ENCODE assay signal across 25 cellular contexts in genomic region chr12:9361879-9362326, GRCh38.
DNase-seq lines count a peak whose midpoint lies in the region; ATAC-seq and FAIRE-seq lines count a peak whose summit lies in the region.
"Had no signal": no experiment of that assay in that cellular context is flagged by ENCODE, and none has a peak within 500 bp of the region (broad histone marks: within the 10 kb centered on the region; RNA-seq: fewer than 3 reads in every experiment).

No MANE protein-coding gene starts in this region.

- H3K4me1 Mint-ChIP-seq in T-helper 17 cell, result peaks cover 36% of the 10 kb centered on the region
- H3K4me1 Mint-ChIP-seq in stimulated activated memory B cell treated with anti-CD40 and anti-IgM and Interleukin-4, amounts not matched to agents 10 μg/mL and 1 μg/mL and 100 μg/mL, for 72 hours, result peaks cover 48% of the 10 kb centered on the region

- peaks cover 0 to 5% of the 10 kb centered on the region in 2 donors for H3K4me1 ChIP-seq in small intestine (ENCODE audit: control insufficient read depth in 2 of 2, insufficient read depth in 1 of 2, low read depth in 1 of 2, low read length in 1 of 2)
- H3K4me1 ChIP-seq: SJCRH30 had no signal

- no peak overlapping the region for H3K4me3 Mint-ChIP-seq in T-helper 17 cell
- H3K4me3 Mint-ChIP-seq in stimulated activated memory B cell treated with anti-CD40 and anti-IgM and Interleukin-4, amounts not matched to agents 10 μg/mL and 1 μg/mL and 100 μg/mL, for 72 hours, result peak overlapping the region; percentile 30
- H3K4me3 Mint-ChIP-seq: activated T-helper 1 cell treated with anti-CD3 and anti-CD28 coated beads, Interleukin-12 subunit alpha, Interleukin-12 subunit beta, Interleukin-2, Interleukin-4 antibody, amounts not matched to agents 30 ng/mL and 10 ng/mL and 1 ng/mL, durations not matched to agents 14 hours and 24 hours and 36 hours; T-helper 1 cell treated with Interleukin-12 subunit alpha and Interleukin-12 subunit beta and Interleukin-4 antibody, amounts not matched to agents 30 μg/mL and 1 μg/mL, for 36 hours had no signal

- peak; percentile 25 to 29 for DNase-seq in activated T-cell treated with anti-CD3 and anti-CD28 coated beads, Interleukin-2, amount 50 U/mL, for 48 hours
- no peak for DNase-seq in activated T-cell treated with anti-CD3 and anti-CD28 coated beads, Interleukin-2, amount 50 U/mL, for 1 hour
- DNase-seq in GM19238 (ENCODE audit: insufficient read length, low spot score) (peak; percentile 22), T-helper 17 cell (no peak), small intestine (no peak), HK-2 (ENCODE audit: unreplicated experiment) (no peak), occipital lobe (lab: John Stamatoyannopoulos, UW) (no peak)
- DNase-seq: aorta; dermis blood vessel endothelial cell; KBM-7; mesendoderm; NCI-H1436 treated with DMSO at 0.1 percent for 48 hours; NCI-H510A treated with DMSO at 0.1 percent for 48 hours; NK-92 treated with Interleukin-12 subunit alpha and Interleukin-12 subunit beta, amount 100 ng/mL, for 24 hours; SJCRH30; stomach; trophoblast cell had no signal

- no peaks in the 10 kb centered on the region for H3K27me3 ChIP-seq in small intestine (ENCODE audit: control insufficient read depth in 2 of 2, insufficient read depth in 2 of 2, low read length in 2 of 2)
- H3K27me3 ChIP-seq: BLaER1, SJCRH30, stomach had no signal

- no peak overlapping the region for H3K4me3 ChIP-seq in small intestine (ENCODE audit: low read depth in 1 of 2, low read length in 2 of 2)
- H3K4me3 ChIP-seq: BLaER1, SJCRH30, stomach had no signal

- 60 to 77% (median 72%) methylated on average over 12 of the region's 12 CpGs for WGBS in small intestine, 3 donors

- ATAC-seq in T-helper 17 cell, result no peak
- no peak for ATAC-seq in stimulated activated memory B cell treated with anti-CD40 and anti-IgM and Interleukin-4, amounts not matched to agents 10 μg/mL and 1 μg/mL and 100 μg/mL, for 72 hours
- ATAC-seq: activated naive CD4-positive, alpha-beta T cell treated with anti-CD3 and anti-CD28 coated beads, Interleukin-2, amount 50 U/mL, for 72 hours; Panc1 had no signal

- H3K9me3 ChIP-seq in T-helper 17 cell (ENCODE audit: control insufficient read depth, low read length, poor library complexity, severe bottlenecking) (no peaks in the 10 kb centered on the region), small intestine (ENCODE audit: control insufficient read depth, low read depth) (no peaks in the 10 kb centered on the region)
- H3K9me3 ChIP-seq: BLaER1, SJCRH30, stomach had no signal

- peaks cover 27% of the 10 kb centered on the region for H3K27me3 Mint-ChIP-seq in T-helper 17 cell
- peaks cover 9% of the 10 kb centered on the region for H3K27me3 Mint-ChIP-seq in stimulated activated memory B cell treated with anti-CD40 and anti-IgM and Interleukin-4, amounts not matched to agents 10 μg/mL and 1 μg/mL and 100 μg/mL, for 72 hours

- H3K36me3 ChIP-seq in small intestine (ENCODE audit: control insufficient read depth in 2 of 2, insufficient read depth in 2 of 2, low read length in 2 of 2), result no peaks in the 10 kb centered on the region
- H3K36me3 ChIP-seq: BLaER1, SJCRH30, stomach had no signal

- no peak for FAIRE-seq in small intestine (lab: Jason Lieb, UNC)
- FAIRE-seq: D721Med, H54 had no signal

- H3K9me3 Mint-ChIP-seq in stimulated activated memory B cell treated with anti-CD40 and anti-IgM and Interleukin-4, amounts not matched to agents 10 μg/mL and 1 μg/mL and 100 μg/mL, for 72 hours, result no peaks in the 10 kb centered on the region
- H3K9me3 Mint-ChIP-seq: activated naive CD4-positive, alpha-beta T cell treated with anti-CD3 and anti-CD28 coated beads, Interleukin-2, amount 50 U/mL, for 72 hours had no signal

- no peaks in the 10 kb centered on the region for H3K36me3 Mint-ChIP-seq in T-helper 17 cell (ENCODE audit: low read depth)
- H3K36me3 Mint-ChIP-seq in stimulated activated memory B cell treated with anti-CD40 and anti-IgM and Interleukin-4, amounts not matched to agents 10 μg/mL and 1 μg/mL and 100 μg/mL, for 72 hours, result no peaks in the 10 kb centered on the region

- H3K27ac Mint-ChIP-seq in T-helper 17 cell, result peak overlapping the region; percentile 77
- peak overlapping the region; percentile 66 for H3K27ac Mint-ChIP-seq in stimulated activated memory B cell treated with anti-CD40 and anti-IgM and Interleukin-4, amounts not matched to agents 10 μg/mL and 1 μg/mL and 100 μg/mL, for 72 hours
- H3K27ac Mint-ChIP-seq: activated naive CD4-positive, alpha-beta T cell treated with anti-CD3 and anti-CD28 coated beads, Interleukin-2, amount 50 U/mL, for 72 hours; activated T-helper 1 cell treated with anti-CD3 and anti-CD28 coated beads, Interleukin-12 subunit alpha, Interleukin-12 subunit beta, Interleukin-2, Interleukin-4 antibody, amounts not matched to agents 30 ng/mL and 10 ng/mL and 1 ng/mL, durations not matched to agents 14 hours and 24 hours and 36 hours; T-helper 1 cell treated with Interleukin-12 subunit alpha and Interleukin-12 subunit beta and Interleukin-4 antibody, amounts not matched to agents 30 μg/mL and 1 μg/mL, for 36 hours had no signal

- no peak overlapping the region for H3K27ac ChIP-seq in small intestine (ENCODE audit: low read depth in 1 of 2, low read length in 1 of 2)
- H3K27ac ChIP-seq: BLaER1, SJCRH30, stomach had no signal

Comparison
In these comparisons a context has a peak if more than half of its experiments do, and no peak if none do; other contexts are left out.
1. DNase-seq: peak in activated T-cell treated with anti-CD3 and anti-CD28 coated beads, Interleukin-2, amount 50 U/mL, for 48 hours (2 of 2) and GM19238 (single experiment); none in activated T-cell treated with anti-CD3 and anti-CD28 coated beads, Interleukin-2, amount 50 U/mL, for 1 hour (single experiment), T-helper 17 cell (0 of 3), small intestine (single experiment), HK-2 (single experiment) and occipital lobe (single experiment).